In genomic region chr2:24878341-24878740, GRCh38 we compare ENCODE assay signal across 24 cellular contexts.
"Had no signal": no experiment of that assay in that cellular context is flagged by ENCODE, and none has a peak within 500 bp of the region (broad histone marks: within the 10 kb centered on the region; RNA-seq: fewer than 3 reads in every experiment).

No MANE protein-coding gene starts in this region.

- H3K36me3 Mint-ChIP-seq: activated naive CD8-positive, alpha-beta T cell treated with anti-CD3 and anti-CD28 coated beads, Interleukin-2, amount 10 ng/mL, durations not matched to agents 7 days and 5 days; mesothelial cell of epicardium had no signal

- H3K27ac ChIP-seq: colonic mucosa, epithelial cell of prostate, neural progenitor cell had no signal

- H3K9me3 Mint-ChIP-seq: activated naive CD8-positive, alpha-beta T cell treated with anti-CD3 and anti-CD28 coated beads, Interleukin-2, amount 10 ng/mL, durations not matched to agents 7 days and 5 days; activated T-cell treated with anti-CD3 and anti-CD28 coated beads, Interleukin-2, amount 50 U/mL, for 24 hours; activated T-helper 17 cell treated with anti-CD3 and anti-CD28 coated beads, Interleukin-2, amount 50 U/mL, for 72 hours; mesothelial cell of epicardium; naive thymus-derived CD8-positive, alpha-beta T cell; neural progenitor cell; stimulated activated naive B cell treated with anti-CD40 and anti-IgM and Interleukin-4, amounts not matched to agents 10 μg/mL and 1 μg/mL and 100 μg/mL, for 72 hours had no signal

- H3K36me3 ChIP-seq: colonic mucosa, neural progenitor cell had no signal

- DNase-seq: activated CD4-positive, alpha-beta T cell treated with anti-CD3 and anti-CD28 coated beads for 1 hour; activated CD4-positive, alpha-beta T cell treated with anti-CD3 and anti-CD28 coated beads, Interleukin-2, amount 50 U/mL, for 1 hour; activated CD8-positive, alpha-beta memory T cell treated with anti-CD3 and anti-CD28 coated beads for 24 hours; activated CD8-positive, alpha-beta memory T cell treated with anti-CD3 and anti-CD28 coated beads, Interleukin-2, amount 50 U/mL, for 4 hours; activated naive CD4-positive, alpha-beta T cell treated with Interleukin-2 at 50 U/mL for 16 hours; activated naive CD8-positive, alpha-beta T cell treated with anti-CD3 and anti-CD28 coated beads, Interleukin-2, amount 10 ng/mL, durations not matched to agents 7 days and 5 days; activated T-cell treated with anti-CD3 and anti-CD28 coated beads, Interleukin-2, amount 50 U/mL, for 24 hours; amniotic stem cell; colonic mucosa; dorsolateral prefrontal cortex; head of caudate nucleus; naive thymus-derived CD8-positive, alpha-beta T cell; small intestine; stimulated activated CD4-positive, alpha-beta T cell treated with anti-CD3 and anti-CD28 coated beads, Interleukin-15, amount 100 ng/mL, for 24 hours; stimulated activated CD8-positive, alpha-beta memory T cell treated with anti-CD3 and anti-CD28 coated beads, Interleukin-4, amount 100 ng/mL, for 48 hours; stimulated activated naive B cell treated with anti-CD40 and anti-IgM and Interleukin-4, amounts not matched to agents 10 μg/mL and 1 μg/mL and 100 μg/mL, for 72 hours; T-helper 9 cell; testis had no signal

- ATAC-seq: activated T-helper 17 cell treated with anti-CD3 and anti-CD28 coated beads, Interleukin-2, amount 50 U/mL, for 72 hours; naive thymus-derived CD8-positive, alpha-beta T cell; sciatic nerve; stimulated activated naive B cell treated with anti-CD40 and anti-IgM and Interleukin-4, amounts not matched to agents 10 μg/mL and 1 μg/mL and 100 μg/mL, for 72 hours had no signal

- H3K9me3 ChIP-seq: colonic mucosa, testis had no signal

- H3K27me3 Mint-ChIP-seq: activated naive CD8-positive, alpha-beta T cell treated with anti-CD3 and anti-CD28 coated beads, Interleukin-2, amount 10 ng/mL, durations not matched to agents 7 days and 5 days; activated T-cell treated with anti-CD3 and anti-CD28 coated beads, Interleukin-2, amount 50 U/mL, for 24 hours; activated T-helper 17 cell treated with anti-CD3 and anti-CD28 coated beads, Interleukin-2, amount 50 U/mL, for 72 hours; naive thymus-derived CD8-positive, alpha-beta T cell; stimulated activated naive B cell treated with anti-CD40 and anti-IgM and Interleukin-4, amounts not matched to agents 10 μg/mL and 1 μg/mL and 100 μg/mL, for 72 hours; type B pancreatic cell had no signal

- H3K4me3 ChIP-seq: colonic mucosa, dorsolateral prefrontal cortex, neural progenitor cell, testis had no signal

- H3K4me1 Mint-ChIP-seq: mesothelial cell of epicardium had no signal

- H3K4me3 Mint-ChIP-seq: activated naive CD8-positive, alpha-beta T cell treated with anti-CD3 and anti-CD28 coated beads, Interleukin-2, amount 10 ng/mL, durations not matched to agents 7 days and 5 days; activated T-cell treated with anti-CD3 and anti-CD28 coated beads, Interleukin-2, amount 50 U/mL, for 24 hours; activated T-helper 17 cell treated with anti-CD3 and anti-CD28 coated beads, Interleukin-2, amount 50 U/mL, for 72 hours; mesothelial cell of epicardium; naive thymus-derived CD8-positive, alpha-beta T cell; neural progenitor cell; stimulated activated naive B cell treated with anti-CD40 and anti-IgM and Interleukin-4, amounts not matched to agents 10 μg/mL and 1 μg/mL and 100 μg/mL, for 72 hours; type B pancreatic cell had no signal

- H3K27me3 ChIP-seq: colonic mucosa, dorsolateral prefrontal cortex, neural progenitor cell, testis had no signal

- H3K4me1 ChIP-seq: colonic mucosa, neural progenitor cell had no signal

- H3K27ac Mint-ChIP-seq: activated naive CD8-positive, alpha-beta T cell treated with anti-CD3 and anti-CD28 coated beads, Interleukin-2, amount 10 ng/mL, durations not matched to agents 7 days and 5 days; activated T-cell treated with anti-CD3 and anti-CD28 coated beads, Interleukin-2, amount 50 U/mL, for 24 hours; activated T-helper 17 cell treated with anti-CD3 and anti-CD28 coated beads, Interleukin-2, amount 50 U/mL, for 72 hours; mesothelial cell of epicardium; stimulated activated naive B cell treated with anti-CD40 and anti-IgM and Interleukin-4, amounts not matched to agents 10 μg/mL and 1 μg/mL and 100 μg/mL, for 72 hours; type B pancreatic cell had no signal
